Comparison of ENCODE assay signal across 15 cellular contexts in genomic region chr5:6202615-6203365, GRCh38.
A peak's percentile ranks its signal among the peaks of the same experiment; 100 is the strongest.
DNase-seq lines count a peak whose midpoint lies in the region; ATAC-seq, FAIRE-seq and TF ChIP-seq lines count a peak whose summit lies in the region.
"Had no signal": no experiment of that assay in that cellular context is flagged by ENCODE, and none has a peak within 500 bp of the region (broad histone marks: within the 10 kb centered on the region; RNA-seq: fewer than 3 reads in every experiment).

No MANE protein-coding gene starts in this region.

- peaks cover 11% of the 10 kb centered on the region for H3K9me3 Mint-ChIP-seq in mesothelial cell of epicardium
- H3K9me3 Mint-ChIP-seq: memory B cell had no signal

- peaks cover 6% of the 10 kb centered on the region; the same call in 1 of the 2 replicates for H3K27me3 ChIP-seq in Panc1 (ENCODE audit: control insufficient read depth, insufficient read depth, low read length)

- POLR2A ChIA-PET in Panc1 (lab: Charles Lee) = no interaction called here

- BruUV-seq in Panc1 (replicated peaks; lab: Mats Ljungman, UMichigan) = no TSS peak

- H3K27ac ChIP-seq in Panc1 (ENCODE audit: low read length) = no peak overlapping the region
- H3K27ac ChIP-seq: 22Rv1 had no signal

- no peak overlapping the region for H3K27ac Mint-ChIP-seq in mesothelial cell of epicardium
- H3K27ac Mint-ChIP-seq: memory B cell had no signal

- H3K4me1 Mint-ChIP-seq in mesothelial cell of epicardium = peaks cover 5% of the 10 kb centered on the region
- H3K4me1 Mint-ChIP-seq: memory B cell had no signal

- TF ChIP-seq CTCF in Panc1 (IDR thresholded peaks at IDR 0.05) (0 out of 2 replicates have a peak, but pooled peaks have one; percentile 5), mesothelial cell of epicardium (IDR thresholded peaks at IDR 0.05; ENCODE audit: unreplicated experiment) (peak; percentile 15)

- no peak overlapping the region for H3K4me3 ChIP-seq in Panc1 (ENCODE audit: low read depth in 2 of 2, low read length in 2 of 2)
- H3K4me3 ChIP-seq: HAP-1 had no signal

- no peaks in the 10 kb centered on the region for H3K4me1 ChIP-seq in Panc1 (ENCODE audit: control insufficient read depth, insufficient read depth, low read length)
- H3K4me1 ChIP-seq: HAP-1 had no signal

- in situ Hi-C loops in Panc1 (cut with HindIII; ENCODE audit: low pct_unique_long_range_greater_than_20kb, low sequenced_read_pairs) = no loop called here

- CTCF ChIA-PET in Panc1 (lab: Charles Lee) = no interaction called here

- H3K4me3 Mint-ChIP-seq in mesothelial cell of epicardium = no peak overlapping the region
- H3K4me3 Mint-ChIP-seq: memory B cell had no signal

- H3K27me3 Mint-ChIP-seq in mesothelial cell of epicardium (ENCODE audit: low read depth) = peaks cover 4% of the 10 kb centered on the region
- H3K27me3 Mint-ChIP-seq: memory B cell had no signal

- no peaks in the 10 kb centered on the region for H3K36me3 ChIP-seq in Panc1 (ENCODE audit: control insufficient read depth, insufficient read depth, low read length)
- H3K36me3 ChIP-seq: HAP-1 had no signal

- no peaks in the 10 kb centered on the region for H3K36me3 Mint-ChIP-seq in mesothelial cell of epicardium
- H3K36me3 Mint-ChIP-seq: memory B cell had no signal

- intact Hi-C loops in Panc1 (cut with micrococcal nuclease; ENCODE audit: unreplicated experiment) = no loop called here

- no peak for FAIRE-seq in HTR-8/SVneo (lab: Jason Lieb, UNC)

- ATAC-seq in HG02852 (IDR thresholded peaks at IDR 0.05; ENCODE audit: unreplicated experiment) = peak; percentile 56
- peak; percentile 42; the same call in 1 of the 2 replicates for ATAC-seq in Panc1
- no peak for ATAC-seq in GM18502 (IDR thresholded peaks at IDR 0.05; ENCODE audit: poor library complexity, unreplicated experiment)

- DNase-seq in DMS 273 (lab: John Stamatoyannopoulos, UW; ENCODE audit: unreplicated experiment) (peak; percentile 22), DMS 273 treated with DMSO at 0.1 percent for 48 hours (lab: John Stamatoyannopoulos, UW) (no peak), Panc1 (ENCODE audit: low read depth, low spot score) (no peak), mesothelial cell of epicardium (ENCODE audit: low spot score in 2 of 2, unreplicated experiment in 2 of 2) (no peak), hepatic stellate cell (ENCODE audit: low spot score) (no peak), HTR-8/SVneo (ENCODE audit: insufficient read length, low spot score) (no peak)
- DNase-seq: activated CD8-positive, alpha-beta memory T cell treated with anti-CD3 and anti-CD28 coated beads, Interleukin-2, amount 50 U/mL, for 4 hours; anterior cingulate cortex; stimulated activated CD4-positive, alpha-beta T cell treated with anti-CD3 and anti-CD28 coated beads, Interleukin-4, amount 100 ng/mL, for 4 hours; T1000 had no signal

- no peaks in the 10 kb centered on the region for H3K9me3 ChIP-seq in Panc1 (ENCODE audit: control insufficient read depth, insufficient read depth, low read depth, low read length)
- H3K9me3 ChIP-seq: HAP-1 had no signal
